12 cellular contexts compared by ENCODE assay signal in genomic region chr2:16653799-16654198, GRCh38. TPM values are rescaled to one million over a fixed set of nuclear protein-coding genes. Genes with fewer than 3 reads are reported as not detected.
DNase-seq lines count a peak whose midpoint lies in the region; ATAC-seq and TF ChIP-seq lines count a peak whose summit lies in the region.
"Had no signal": no experiment of that assay in that cellular context is flagged by ENCODE, and none has a peak within 500 bp of the region (broad histone marks: within the 10 kb centered on the region; RNA-seq: fewer than 3 reads in every experiment).

No MANE protein-coding gene starts in this region.

- H3K36me3 Mint-ChIP-seq in T-helper 17 cell (ENCODE audit: low read depth) (no peaks in the 10 kb centered on the region), endothelial cell (ENCODE audit: low read depth, unreplicated experiment) (no peaks in the 10 kb centered on the region)
- no peaks in the 10 kb centered on the region for H3K36me3 Mint-ChIP-seq in CD4-positive, alpha-beta T cell (ENCODE audit: low read depth)

- H3K4me3 ChIP-seq in rectal smooth muscle tissue (ENCODE audit: low read length) (no peak overlapping the region), PC-3 (ENCODE audit: low read length) (no peak overlapping the region)
- H3K4me3 ChIP-seq: pancreas, tibial artery had no signal

- no peaks in the 10 kb centered on the region for H4K20me1 ChIP-seq in PC-3 (ENCODE audit: low read length)

- ATAC-seq in GM19035 (IDR thresholded peaks at IDR 0.05; ENCODE audit: unreplicated experiment) (peak; percentile 58), HG03039 (IDR thresholded peaks at IDR 0.05; ENCODE audit: unreplicated experiment) (peak; percentile 46), T-helper 17 cell (peak; percentile 29), PC-3 (no peak)
- no peak for ATAC-seq in CD4-positive, alpha-beta T cell (ENCODE audit: poor library complexity)
- ATAC-seq: effector memory CD8-positive, alpha-beta T cell had no signal

- no peaks in the 10 kb centered on the region for H3K9me3 Mint-ChIP-seq in CD4-positive, alpha-beta T cell
- no peaks in the 10 kb centered on the region for H3K9me3 Mint-ChIP-seq in endothelial cell (ENCODE audit: unreplicated experiment)
- H3K9me3 Mint-ChIP-seq: effector memory CD8-positive, alpha-beta T cell; T-helper 1 cell treated with Interleukin-12 subunit alpha and Interleukin-12 subunit beta and Interleukin-4 antibody, amounts not matched to agents 30 μg/mL and 1 μg/mL, for 36 hours had no signal

- TF ChIP-seq CTCF in PC-3 (conservative IDR thresholded peaks at IDR 0.05; ENCODE audit: low read depth, low read length) (no peak), endothelial cell (IDR thresholded peaks at IDR 0.05; ENCODE audit: unreplicated experiment) (no peak)
- TF ChIP-seq CTCF in CD4-positive, alpha-beta T cell (IDR thresholded peaks at IDR 0.05) = no peak

- H3K4me1 Mint-ChIP-seq in T-helper 17 cell (peaks cover 13% of the 10 kb centered on the region), endothelial cell (ENCODE audit: unreplicated experiment) (peaks cover 61% of the 10 kb centered on the region)
- H3K4me1 Mint-ChIP-seq in CD4-positive, alpha-beta T cell (ENCODE audit: low read depth) = no peaks in the 10 kb centered on the region

- H3K9me3 ChIP-seq in T-helper 17 cell (ENCODE audit: control insufficient read depth, low read length, poor library complexity, severe bottlenecking) (no peaks in the 10 kb centered on the region), PC-3 (ENCODE audit: low read length) (no peaks in the 10 kb centered on the region)
- H3K9me3 ChIP-seq in CD4-positive, alpha-beta T cell (ENCODE audit: control insufficient read depth, low read length) = no peaks in the 10 kb centered on the region
- H3K9me3 ChIP-seq: pancreas, tibial artery had no signal

- BruUV-seq in PC-3 (replicated peaks; lab: Mats Ljungman, UMichigan) = no TSS peak

- peaks cover 23% of the 10 kb centered on the region for H3K27me3 Mint-ChIP-seq in T-helper 17 cell
- no peaks in the 10 kb centered on the region for H3K27me3 Mint-ChIP-seq in CD4-positive, alpha-beta T cell
- peaks cover 3% of the 10 kb centered on the region for H3K27me3 Mint-ChIP-seq in endothelial cell (ENCODE audit: unreplicated experiment)
- H3K27me3 Mint-ChIP-seq: effector memory CD8-positive, alpha-beta T cell had no signal

- no peak overlapping the region for H2AFZ ChIP-seq in PC-3 (ENCODE audit: low read length)

- no peak overlapping the region for H3K4me2 ChIP-seq in PC-3 (ENCODE audit: low read length)

- peak overlapping the region; percentile 67 for H3K27ac ChIP-seq in rectal smooth muscle tissue (ENCODE audit: low read depth, low read length)
- H3K27ac ChIP-seq in PC-3 (ENCODE audit: low read length) = no peak overlapping the region
- H3K27ac ChIP-seq in CD4-positive, alpha-beta T cell (ENCODE audit: low read depth, low read length) = no peak overlapping the region

- CTCF ChIA-PET in PC-3 (lab: Charles Lee) = no interaction called here
- CTCF ChIA-PET in CD4-positive, alpha-beta T cell (lab: Charles Lee) = no interaction called here

- H3K4me1 ChIP-seq in rectal smooth muscle tissue (ENCODE audit: control insufficient read depth, insufficient read depth, low read length) (peaks cover 32% of the 10 kb centered on the region), PC-3 (ENCODE audit: insufficient read depth, low read length) (no peaks in the 10 kb centered on the region)

- no peak overlapping the region for H3K27ac Mint-ChIP-seq in T-helper 17 cell
- H3K27ac Mint-ChIP-seq in CD4-positive, alpha-beta T cell = no peak overlapping the region
- no peak overlapping the region for H3K27ac Mint-ChIP-seq in endothelial cell (ENCODE audit: unreplicated experiment)
- H3K27ac Mint-ChIP-seq: T-helper 1 cell treated with Interleukin-12 subunit alpha and Interleukin-12 subunit beta and Interleukin-4 antibody, amounts not matched to agents 30 μg/mL and 1 μg/mL, for 36 hours had no signal

- intact Hi-C loops in PC-3 (cut with micrococcal nuclease) = no loop called here
- intact Hi-C loops in CD4-positive, alpha-beta T cell (cut with DNase I, micrococcal nuclease) = no loop called here

- H3K4me3 Mint-ChIP-seq in T-helper 17 cell (no peak overlapping the region), endothelial cell (ENCODE audit: unreplicated experiment) (no peak overlapping the region)
- H3K4me3 Mint-ChIP-seq in CD4-positive, alpha-beta T cell = no peak overlapping the region
- H3K4me3 Mint-ChIP-seq: effector memory CD8-positive, alpha-beta T cell; T-helper 1 cell treated with Interleukin-12 subunit alpha and Interleukin-12 subunit beta and Interleukin-4 antibody, amounts not matched to agents 30 μg/mL and 1 μg/mL, for 36 hours had no signal

- no peaks in the 10 kb centered on the region for H3K27me3 ChIP-seq in rectal smooth muscle tissue (ENCODE audit: control insufficient read depth, insufficient read depth, low read length)
- H3K27me3 ChIP-seq in PC-3 (ENCODE audit: low read length) = no peaks in the 10 kb centered on the region
- H3K27me3 ChIP-seq in CD4-positive, alpha-beta T cell (ENCODE audit: control insufficient read depth, insufficient read depth, low read length) = no peaks in the 10 kb centered on the region
- H3K27me3 ChIP-seq: pancreas, tibial artery had no signal

- H3F3A ChIP-seq in PC-3 (ENCODE audit: low read length, unreplicated experiment) = no peaks in the 10 kb centered on the region

- H3K9ac ChIP-seq in rectal smooth muscle tissue (ENCODE audit: low read length) (no peak overlapping the region), PC-3 (ENCODE audit: low read length) (no peak overlapping the region)

- POLR2A ChIA-PET in PC-3 (lab: Charles Lee; ENCODE audit: unreplicated experiment) = no interaction called here
- POLR2A ChIA-PET in CD4-positive, alpha-beta T cell (lab: Charles Lee) = interaction anchor here (0.6 kb wide), 1 partner anchor 10 kb away, joined by 3 read pairs; no protein-coding TSS in a partner anchor

- H3K36me3 ChIP-seq in rectal smooth muscle tissue (ENCODE audit: control insufficient read depth, insufficient read depth, low read length) (no peaks in the 10 kb centered on the region), PC-3 (ENCODE audit: low read depth, low read length) (no peaks in the 10 kb centered on the region)
- H3K36me3 ChIP-seq: pancreas, tibial artery had no signal

- DNase-seq in T-helper 17 cell (no peak), PC-3 (no peak), endothelial cell (ENCODE audit: low spot score) (no peak), AG08395 (ENCODE audit: low spot score) (no peak)
- no peak for DNase-seq in CD4-positive, alpha-beta T cell
- DNase-seq: effector memory CD8-positive, alpha-beta T cell; pancreas had no signal

- no peaks in the 10 kb centered on the region for H3K9me2 ChIP-seq in PC-3 (replicated peaks; ENCODE audit: low read length)

- no peaks in the 10 kb centered on the region for H3K79me2 ChIP-seq in PC-3 (ENCODE audit: low read length)

RNA-seq across cellular contexts. Expression of gene CYRIA, which starts 11.8 kb away (rescaled TPM):
- total RNA-seq in T-helper 17 cell (1 to 10 TPM in 1 of 2 donors, under 1 TPM in 1; 0.68 to 2.4 TPM), PC-3 (2014; rRNA removed) (0.15 TPM in 1 of 2 replicates, not detected in the other), endothelial cell (ENCODE audit: unreplicated experiment) (32.4 TPM)
- 1 to 10 TPM; 1.3 TPM for total RNA-seq in CD4-positive, alpha-beta T cell

Comparison
In these comparisons a context has a peak if more than half of its experiments do, and no peak if none do; other contexts are left out.
1. ATAC-seq: peak in GM19035 (single experiment), HG03039 (single experiment) and T-helper 17 cell (single experiment); none in PC-3 (single experiment) and CD4-positive, alpha-beta T cell (single experiment).